Comparison of ENCODE assay signal across 1 cellular context in the genomic region with DNA sequence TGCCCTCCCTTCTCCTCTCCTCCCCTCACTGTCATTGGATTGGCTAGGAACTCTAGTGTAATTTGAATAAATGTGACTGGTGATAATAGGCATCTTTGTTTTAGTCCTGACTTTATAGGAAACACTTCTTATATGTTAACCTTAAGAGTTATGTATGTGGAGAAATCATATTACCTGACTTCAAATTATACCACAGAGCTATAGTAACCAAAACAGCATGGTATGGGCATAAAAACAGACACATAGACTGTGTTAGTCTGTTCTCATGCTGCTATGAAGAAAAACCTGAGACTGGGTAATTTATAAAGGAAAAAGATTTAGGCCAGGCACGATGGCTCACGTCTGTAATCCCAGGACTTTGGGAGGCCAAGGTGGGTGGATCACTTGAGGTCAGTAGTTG.
TF ChIP-seq lines count a peak whose summit lies in the region.

No MANE protein-coding gene starts in this region.

TF ChIP-seq in HCT116, 20 proteins besides CTCF, POLR2A, EP300 and RAD21:
- no peak for TF ChIP-seq ZNF274 (IDR thresholded peaks at IDR 0.05; ENCODE audit: low read depth, low read length)
- no peak for TF ChIP-seq SIN3A (IDR thresholded peaks at IDR 0.05; ENCODE audit: low read depth)
- 0 out of 2 replicates have a peak, but pooled peaks have one; percentile 53 for TF ChIP-seq CBX3 (IDR thresholded peaks at IDR 0.05; ENCODE audit: low read depth)
- no peak for TF ChIP-seq SP1 (IDR thresholded peaks at IDR 0.05; ENCODE audit: low read depth)
